Comparison of ENCODE assay signal across 9 cellular contexts in the genomic region with DNA sequence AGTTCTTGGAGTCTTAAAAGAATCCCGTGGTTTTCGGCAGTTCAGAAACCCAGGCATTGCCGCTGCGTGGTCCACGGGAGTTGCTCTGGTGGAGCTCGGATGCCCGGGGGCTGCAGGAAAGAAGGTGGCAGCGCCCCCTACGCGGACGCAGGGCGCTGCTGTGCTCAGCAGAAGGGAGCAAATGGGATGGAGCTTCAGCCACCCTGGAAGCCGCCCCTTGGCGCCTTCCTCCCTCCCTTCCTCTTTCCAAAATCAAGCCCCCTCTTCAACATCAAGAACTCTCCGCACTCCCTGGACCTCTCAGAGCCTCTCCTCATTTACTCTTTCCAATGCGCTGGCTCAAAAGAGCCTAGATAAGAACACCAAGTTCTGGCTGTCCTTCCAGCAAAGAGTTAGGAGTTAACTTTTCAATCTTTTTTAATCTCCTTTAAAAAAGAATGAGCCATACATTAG. TPM values are rescaled to one million over a fixed set of nuclear protein-coding genes. Genes with fewer than 3 reads are reported as not detected.
DNase-seq lines count a peak whose midpoint lies in the region; ATAC-seq and TF ChIP-seq lines count a peak whose summit lies in the region.
"Had no signal": no experiment of that assay in that cellular context is flagged by ENCODE, and none has a peak within 500 bp of the region (broad histone marks: within the 10 kb centered on the region; RNA-seq: fewer than 3 reads in every experiment).

No MANE protein-coding gene starts in this region.

- intact Hi-C loops in right cardiac atrium (cut with DNase I) = no loop called here

- WGBS in right cardiac atrium = 1% methylated on average over 16 of the region's 16 CpGs

- DNase-seq in NCI-H1417 (lab: John Stamatoyannopoulos, UW) (peak in 2 of 3 experiments; percentile 28 to 56), NCI-H1417 treated with DMSO at 0.1 percent for 48 hours (lab: John Stamatoyannopoulos, UW) (no peak), SK-N-DZ (ENCODE audit: low spot score) (peak; percentile 83), right cardiac atrium (peak in 2 of 3 donors; percentile 60 to 61), retinal pigment epithelial cell (ENCODE audit: low read depth) (no peak), hepatic stellate cell (ENCODE audit: low spot score) (no peak)

- no peaks in the 10 kb centered on the region for H3K9me3 ChIP-seq in right cardiac atrium (ENCODE audit: control insufficient read depth, low read length)

- no peak overlapping the region for H3K27ac ChIP-seq in right cardiac atrium (ENCODE audit: low read length)
- H3K27ac ChIP-seq: VCaP had no signal

- TF ChIP-seq CTCF in retinal pigment epithelial cell (conservative IDR thresholded peaks at IDR 0.05; ENCODE audit: low read depth, low read length) = peak; percentile 73

- ATAC-seq in right cardiac atrium = peak; percentile 59 to 67
- ATAC-seq in GM19351 (IDR thresholded peaks at IDR 0.05; ENCODE audit: unreplicated experiment) = no peak
- no peak for ATAC-seq in HG02973 (IDR thresholded peaks at IDR 0.05; ENCODE audit: unreplicated experiment)

- H3K4me3 ChIP-seq in right cardiac atrium (ENCODE audit: low read length) (peak overlapping the region; percentile 65), retinal pigment epithelial cell (ENCODE audit: low read length) (peak overlapping the region; percentile 66)

- peaks cover 2% of the 10 kb centered on the region for H3K27me3 ChIP-seq in right cardiac atrium (ENCODE audit: control insufficient read depth, insufficient read depth)

- no peaks in the 10 kb centered on the region for H3K4me1 ChIP-seq in right cardiac atrium (ENCODE audit: control insufficient read depth, insufficient read depth, low read length)

RNA-seq across cellular contexts. Expression of gene CHRNA7, which starts 0.9 kb away (rescaled TPM):
- polyA plus RNA-seq in SK-N-DZ (2014; cell fraction: cytosol; rRNA removed) = 32.2 and 38.3 TPM in 2 replicates
- 25.8 and 34.9 TPM in 2 replicates for polyA plus RNA-seq in SK-N-DZ (2014; cell fraction: nucleus; rRNA removed)
- 1 to 10 TPM; 1.2 to 2.9 (median 1.7) TPM for total RNA-seq in right cardiac atrium
- polyA plus RNA-seq in right cardiac atrium = 1.8 TPM

Comparison
In these comparisons a context has a peak if more than half of its experiments do, and no peak if none do; other contexts are left out.
1. DNase-seq: peak in NCI-H1417 (2 of 3), SK-N-DZ (single experiment) and right cardiac atrium (2 of 3); none in NCI-H1417 treated with DMSO at 0.1 percent for 48 hours (single experiment), retinal pigment epithelial cell (single experiment) and hepatic stellate cell (single experiment).
2. ATAC-seq: peak in right cardiac atrium (2 of 2); none in GM19351 (single experiment) and HG02973 (single experiment).